13 cellular contexts compared by ENCODE assay signal in the genomic region with DNA sequence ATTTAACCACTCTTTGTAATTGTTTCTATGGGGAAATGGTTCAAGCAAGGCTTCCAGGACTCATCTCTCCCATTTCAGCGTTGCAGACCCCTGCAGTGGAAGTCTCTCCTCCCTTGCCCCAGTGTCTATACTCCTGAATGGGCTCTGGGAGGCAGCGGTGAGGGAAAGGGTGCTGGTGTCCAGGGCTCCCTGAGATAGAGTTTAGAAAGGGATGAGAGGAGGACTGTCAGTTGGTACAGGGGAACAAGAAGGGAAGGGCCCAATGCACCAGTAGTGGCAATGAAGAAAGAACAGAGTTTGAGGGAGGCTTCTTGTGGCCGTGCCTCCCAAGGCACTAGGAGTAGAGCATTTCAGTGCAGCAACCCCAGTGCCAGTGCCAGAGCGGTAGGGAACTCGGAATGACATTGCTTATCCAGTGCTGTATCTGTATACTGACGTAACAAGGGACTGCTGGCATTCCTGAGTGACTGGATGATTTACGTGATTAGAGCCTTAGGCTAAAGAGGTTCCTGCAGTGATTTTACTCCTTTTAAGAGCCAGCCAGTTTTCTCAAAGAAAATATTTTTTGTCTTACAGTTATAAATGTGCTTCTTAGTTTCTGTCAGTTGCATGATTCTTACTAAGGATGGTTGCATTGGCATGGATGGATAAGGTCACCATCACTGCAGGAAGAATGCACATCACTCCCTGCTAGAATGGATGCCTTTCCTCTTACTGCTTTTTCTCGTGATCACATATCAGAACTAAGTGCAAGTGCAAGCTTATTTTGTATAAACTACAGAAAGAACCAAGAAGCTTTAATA. TPM values are rescaled to one million over a fixed set of nuclear protein-coding genes. Genes with fewer than 3 reads are reported as not detected.
DNase-seq lines count a peak whose midpoint lies in the region; ATAC-seq and TF ChIP-seq lines count a peak whose summit lies in the region.
"Had no signal": no experiment of that assay in that cellular context is flagged by ENCODE, and none has a peak within 500 bp of the region (broad histone marks: within the 10 kb centered on the region; RNA-seq: fewer than 3 reads in every experiment).

No MANE protein-coding gene starts in this region.

- H3K27ac Mint-ChIP-seq in HFFc6 = peak overlapping the region; percentile 95

- TF ChIP-seq CTCF in HFFc6 (IDR thresholded peaks at IDR 0.05) (peak; percentile 34; the same call in 1 of the 2 replicates), smooth muscle cell (IDR thresholded peaks at IDR 0.05; ENCODE audit: borderline replicate concordance, insufficient read depth, poor library complexity, severe bottlenecking) (no peak)

- H3F3A ChIP-seq in smooth muscle cell (ENCODE audit: low read depth) = no peaks in the 10 kb centered on the region

- ATAC-seq in HG02588 (IDR thresholded peaks at IDR 0.05; ENCODE audit: unreplicated experiment) (no peak), GM18873 (IDR thresholded peaks at IDR 0.05; ENCODE audit: low FRiP score, unreplicated experiment) (no peak)
- ATAC-seq: activated T-cell treated with anti-CD3 and anti-CD28 coated beads, Interleukin-2, amount 50 U/mL, for 72 hours had no signal

- H3K36me3 Mint-ChIP-seq in HFFc6 (ENCODE audit: low read depth) = peaks cover 28% of the 10 kb centered on the region

- no peak overlapping the region for H3K9ac ChIP-seq in smooth muscle cell (ENCODE audit: low read depth)

- H3K4me3 ChIP-seq in iPS DF 6.9 (ENCODE audit: low read length) = no peak overlapping the region
- no peak overlapping the region for H3K4me3 ChIP-seq in smooth muscle cell

- peaks cover 45% of the 10 kb centered on the region for H3K4me1 Mint-ChIP-seq in HFFc6 (ENCODE audit: low read depth)

- H3K27ac ChIP-seq in iPS DF 6.9 (ENCODE audit: low read length) (no peak overlapping the region), smooth muscle cell (ENCODE audit: low read depth) (peak overlapping the region; percentile 53)

- H2AFZ ChIP-seq in smooth muscle cell (ENCODE audit: low read depth) = no peak overlapping the region

- H3K9me3 ChIP-seq in iPS DF 6.9 (ENCODE audit: control insufficient read depth, insufficient read depth, low read length) = no peaks in the 10 kb centered on the region
- H3K9me3 ChIP-seq in smooth muscle cell (replicated peaks; ENCODE audit: low read depth) = no peaks in the 10 kb centered on the region

- DNase-seq in HFFc6 = peak; percentile 94
- peak; percentile 77 for DNase-seq in astrocyte of the hippocampus (ENCODE audit: low read depth, low spot score)
- DNase-seq in iPS DF 6.9 (ENCODE audit: low read depth, low spot score) = peak; percentile 9
- no peak for DNase-seq in smooth muscle cell (lab: John Stamatoyannopoulos, UW; ENCODE audit: unreplicated experiment)
- no peak for DNase-seq in NCI-H524 (lab: John Stamatoyannopoulos, UW)
- no peak for DNase-seq in DMS79 (lab: John Stamatoyannopoulos, UW)
- DNase-seq: activated T-cell treated with anti-CD3 and anti-CD28 coated beads, Interleukin-2, amount 50 U/mL, for 72 hours; cortex of kidney; kidney; NCI-H774; retina had no signal

- H3K9me3 Mint-ChIP-seq in HFFc6 = no peaks in the 10 kb centered on the region
- H3K9me3 Mint-ChIP-seq: activated T-cell treated with anti-CD3 and anti-CD28 coated beads, Interleukin-2, amount 50 U/mL, for 72 hours had no signal

- H4K20me1 ChIP-seq in smooth muscle cell (ENCODE audit: low read depth) = no peaks in the 10 kb centered on the region

- H3K27me3 Mint-ChIP-seq in HFFc6 (ENCODE audit: insufficient read depth) = no peaks in the 10 kb centered on the region

- H3K36me3 ChIP-seq in iPS DF 6.9 (ENCODE audit: control insufficient read depth, insufficient read depth, low read length) (no peaks in the 10 kb centered on the region; the same call in 1 of the 2 replicates), smooth muscle cell (ENCODE audit: low read depth) (peaks cover 13% of the 10 kb centered on the region)

- no peaks in the 10 kb centered on the region for H3K27me3 ChIP-seq in iPS DF 6.9 (ENCODE audit: control insufficient read depth, insufficient read depth, low read length)
- no peaks in the 10 kb centered on the region for H3K27me3 ChIP-seq in smooth muscle cell (ENCODE audit: low read depth)

- no peak overlapping the region for H3K4me2 ChIP-seq in smooth muscle cell

- no peaks in the 10 kb centered on the region for H3K79me2 ChIP-seq in smooth muscle cell (ENCODE audit: low read depth)

- no peaks in the 10 kb centered on the region for H3K4me1 ChIP-seq in iPS DF 6.9 (ENCODE audit: control insufficient read depth, insufficient read depth, low read length)
- H3K4me1 ChIP-seq in smooth muscle cell (ENCODE audit: low read depth) = peaks cover 18% of the 10 kb centered on the region

- no CpG with 5 or more reads among the region's 8 CpGs for WGBS in iPS DF 6.9 (ENCODE audit: insufficient coverage, insufficient read length)
- WGBS in smooth muscle cell (ENCODE audit: low lambda C conversion rate) = 32% methylated on average over 8 of the region's 8 CpGs

- H3K4me3 Mint-ChIP-seq in HFFc6 = peak overlapping the region; percentile 74
- H3K4me3 Mint-ChIP-seq: activated T-cell treated with anti-CD3 and anti-CD28 coated beads, Interleukin-2, amount 50 U/mL, for 72 hours had no signal

RNA-seq across cellular contexts. Expression of a gene that starts 28.0 kb away (rescaled TPM):
- total RNA-seq in HFFc6 (2021; fragmentation: NEBNext Ultra II Directional; extraction: Animal tissue kit (Norgen Biotek cat#: 25700)) = 10 to 100 TPM; 21.9 to 24.8 (median 23.0) TPM
- total RNA-seq in smooth muscle cell = 31.1 and 36.9 TPM in 2 replicates
- 21.6 and 22.4 TPM in 2 replicates for polyA plus RNA-seq in smooth muscle cell

Comparison
In these comparisons a context has a peak if more than half of its experiments do, and no peak if none do; other contexts are left out.
1. DNase-seq: peak in HFFc6 (single experiment), astrocyte of the hippocampus (single experiment) and iPS DF 6.9 (single experiment); none in smooth muscle cell (single experiment), NCI-H524 (0 of 2) and DMS79 (single experiment).